9 cellular contexts compared by ENCODE assay signal in genomic region chrX:71909956-71910355, GRCh38. TPM values are rescaled to one million over a fixed set of nuclear protein-coding genes. Genes with fewer than 3 reads are reported as not detected.
DNase-seq lines count a peak whose midpoint lies in the region; ATAC-seq lines count a peak whose summit lies in the region.
"Had no signal": no experiment of that assay in that cellular context is flagged by ENCODE, and none has a peak within 500 bp of the region (broad histone marks: within the 10 kb centered on the region; RNA-seq: fewer than 3 reads in every experiment).

No MANE protein-coding gene starts in this region.

- WGBS in iPS DF 6.9 (ENCODE audit: insufficient coverage, insufficient read length), result no CpG with 5 or more reads among the region's 8 CpGs

- peaks cover 2% of the 10 kb centered on the region; the same call in 1 of the 2 replicates for H3K4me1 ChIP-seq in iPS DF 6.9 (ENCODE audit: control insufficient read depth, insufficient read depth, low read length)
- no peaks in the 10 kb centered on the region for H3K4me1 ChIP-seq in skeletal muscle satellite cell (ENCODE audit: control insufficient read depth, insufficient read depth, low read length)

- ATAC-seq in activated T-helper 17 cell treated with anti-CD3 and anti-CD28 coated beads, Interleukin-2, amount 50 U/mL, for 72 hours (replicated peaks), result no peak

- H3K9me3 ChIP-seq in iPS DF 6.9 (ENCODE audit: control insufficient read depth, insufficient read depth, low read length) (no peaks in the 10 kb centered on the region), skeletal muscle satellite cell (replicated peaks; ENCODE audit: low read length) (no peaks in the 10 kb centered on the region)

- peak; percentile 26 for DNase-seq in NCI-H748 (lab: John Stamatoyannopoulos, UW; ENCODE audit: unreplicated experiment)
- DNase-seq in NCI-H748 treated with DMSO at 0.1 percent for 48 hours (lab: John Stamatoyannopoulos, UW), result no peak
- DNase-seq in iPS DF 6.9 (ENCODE audit: low read depth, low spot score), result no peak
- DNase-seq in SIG-M5 (lab: John Stamatoyannopoulos, UW), result no peak
- no peak for DNase-seq in hepatic stellate cell (ENCODE audit: low spot score)
- no peak for DNase-seq in medulla oblongata (ENCODE audit: extremely low spot score)
- DNase-seq: NCI-H2081 treated with DMSO at 0.1 percent for 48 hours had no signal

- H3K9ac ChIP-seq in skeletal muscle satellite cell (ENCODE audit: low read depth, low read length), result no peak overlapping the region

- H3K36me3 Mint-ChIP-seq in activated T-helper 17 cell treated with anti-CD3 and anti-CD28 coated beads, Interleukin-2, amount 50 U/mL, for 72 hours (ENCODE audit: low read depth), result no peaks in the 10 kb centered on the region

- H3K27me3 ChIP-seq in iPS DF 6.9 (ENCODE audit: control insufficient read depth, insufficient read depth, low read length) (no peaks in the 10 kb centered on the region), skeletal muscle satellite cell (ENCODE audit: control insufficient read depth, insufficient read depth, low read length) (peaks cover 83% of the 10 kb centered on the region)

- H3K27me3 Mint-ChIP-seq in activated T-helper 17 cell treated with anti-CD3 and anti-CD28 coated beads, Interleukin-2, amount 50 U/mL, for 72 hours, result peaks cover 21% of the 10 kb centered on the region

- no peaks in the 10 kb centered on the region for H3K9me3 Mint-ChIP-seq in activated T-helper 17 cell treated with anti-CD3 and anti-CD28 coated beads, Interleukin-2, amount 50 U/mL, for 72 hours

- H3K4me1 Mint-ChIP-seq in activated T-helper 17 cell treated with anti-CD3 and anti-CD28 coated beads, Interleukin-2, amount 50 U/mL, for 72 hours, result no peaks in the 10 kb centered on the region

- peak overlapping the region; percentile 58 for H3K4me2 ChIP-seq in skeletal muscle satellite cell (ENCODE audit: low read length)

- H3K36me3 ChIP-seq in iPS DF 6.9 (ENCODE audit: control insufficient read depth, insufficient read depth, low read length) (peaks cover 2% of the 10 kb centered on the region; the same call in 1 of the 2 replicates), skeletal muscle satellite cell (ENCODE audit: insufficient read depth, low read length) (no peaks in the 10 kb centered on the region)

- peak overlapping the region; percentile 48 for H3K4me3 Mint-ChIP-seq in activated T-helper 17 cell treated with anti-CD3 and anti-CD28 coated beads, Interleukin-2, amount 50 U/mL, for 72 hours

- peak overlapping the region; percentile 42; the same call in 1 of the 2 replicates for H3K4me3 ChIP-seq in iPS DF 6.9 (ENCODE audit: low read length)
- no peak overlapping the region for H3K4me3 ChIP-seq in skeletal muscle satellite cell (ENCODE audit: low read length)

- no peak overlapping the region for H3K27ac ChIP-seq in iPS DF 6.9 (ENCODE audit: low read length)

- no peak overlapping the region for H3K27ac Mint-ChIP-seq in activated T-helper 17 cell treated with anti-CD3 and anti-CD28 coated beads, Interleukin-2, amount 50 U/mL, for 72 hours

RNA-seq across cellular contexts. Expression of gene NHSL2, which starts 0.7 kb away (rescaled TPM):
- total RNA-seq in activated T-helper 17 cell treated with anti-CD3 and anti-CD28 coated beads, Interleukin-2, amount 50 U/mL, for 72 hours, result under 1 TPM; 0.15 to 0.71 TPM
- under 0.01 and 0.22 TPM in 2 replicates for total RNA-seq in skeletal muscle satellite cell (2012; rRNA removed)
